Comparison of ENCODE assay signal across 15 cellular contexts in the genomic region with DNA sequence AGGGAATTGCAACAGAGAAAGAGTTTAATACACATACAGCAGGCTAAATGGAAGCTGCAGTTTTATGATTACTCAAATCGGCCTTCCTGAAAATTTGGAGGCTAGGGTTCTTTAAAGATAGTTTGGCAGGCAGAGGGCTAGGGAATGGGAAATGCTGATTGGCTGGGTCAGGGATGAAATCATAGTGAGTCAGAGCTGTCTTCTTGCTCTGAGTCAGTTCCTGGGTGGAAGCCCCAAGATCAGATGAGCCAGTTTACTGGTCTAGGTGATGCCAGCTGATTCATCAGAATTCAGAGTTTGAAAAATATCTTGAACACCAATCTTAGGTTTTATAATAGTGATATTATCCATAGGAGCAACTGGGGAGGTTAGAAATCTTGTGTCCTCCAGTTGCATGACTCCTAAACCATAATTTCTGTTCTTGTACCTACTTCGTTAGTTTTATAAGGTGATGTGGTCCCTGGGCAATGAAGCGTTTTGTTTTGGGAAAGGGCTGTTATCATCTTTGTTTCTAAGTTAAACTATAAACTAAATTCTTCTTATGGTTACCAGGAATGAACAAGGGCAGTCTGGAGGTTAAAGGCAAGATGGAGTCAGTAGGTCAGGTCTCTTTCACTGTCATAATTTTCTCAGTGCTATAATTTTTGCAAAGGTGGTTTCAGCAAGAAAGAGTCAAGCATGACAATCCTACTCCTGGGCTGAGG.
DNase-seq lines count a peak whose midpoint lies in the region; ATAC-seq and TF ChIP-seq lines count a peak whose summit lies in the region.
"Had no signal": no experiment of that assay in that cellular context is flagged by ENCODE, and none has a peak within 500 bp of the region (broad histone marks: within the 10 kb centered on the region; RNA-seq: fewer than 3 reads in every experiment).

No MANE protein-coding gene starts in this region.

- peaks cover 4% of the 10 kb centered on the region for H3K36me3 Mint-ChIP-seq in activated naive CD8-positive, alpha-beta T cell treated with anti-CD3 and anti-CD28 coated beads for 36 hours
- H3K36me3 Mint-ChIP-seq: activated naive CD8-positive, alpha-beta T cell treated with anti-CD3 and anti-CD28 coated beads, Interleukin-2, amount 10 ng/mL, durations not matched to agents 7 days and 5 days had no signal

- no peaks in the 10 kb centered on the region for H3K9me3 ChIP-seq in BE2C

- no peaks in the 10 kb centered on the region for H3K36me3 ChIP-seq in BE2C
- H3K36me3 ChIP-seq: BLaER1, stomach had no signal

- H3K27me3 Mint-ChIP-seq in activated naive CD8-positive, alpha-beta T cell treated with anti-CD3 and anti-CD28 coated beads for 36 hours = peaks cover 18% of the 10 kb centered on the region

- TF ChIP-seq CTCF in HFF-Myc (IDR thresholded peaks at IDR 0.05; ENCODE audit: low read depth, low read length, missing control alignments) (no peak), BE2C (IDR thresholded peaks at IDR 0.05; ENCODE audit: low read depth, low read length) (no peak)

- peaks cover 10% of the 10 kb centered on the region for H3K9me3 Mint-ChIP-seq in activated naive CD8-positive, alpha-beta T cell treated with anti-CD3 and anti-CD28 coated beads for 36 hours

- in situ Hi-C loops in ACHN (cut with HindIII; ENCODE audit: low pct_ligation_motif_present, low pct_unique_long_range_greater_than_20kb, low sequenced_read_pairs) = no loop called here

- no peak overlapping the region for H3K27ac Mint-ChIP-seq in activated naive CD8-positive, alpha-beta T cell treated with anti-CD3 and anti-CD28 coated beads for 36 hours
- H3K27ac Mint-ChIP-seq: activated naive CD8-positive, alpha-beta T cell treated with anti-CD3 and anti-CD28 coated beads, Interleukin-2, amount 10 ng/mL, durations not matched to agents 7 days and 5 days had no signal

- DNase-seq in ACHN = peak; percentile 36
- DNase-seq in HFF-Myc (ENCODE audit: extremely low read depth, low read depth) = peak; percentile 10
- peak; percentile 7 for DNase-seq in activated naive CD8-positive, alpha-beta T cell treated with anti-CD3 and anti-CD28 coated beads for 36 hours
- DNase-seq in glomerular visceral epithelial cell (ENCODE audit: extremely low spot score) = peak; percentile 37
- DNase-seq in left lobe of liver (ENCODE audit: low spot score) = no peak
- no peak for DNase-seq in BE2C
- no peak for DNase-seq in amniotic stem cell (lab: John Stamatoyannopoulos, UW)
- DNase-seq: activated CD4-positive, CD25-positive, alpha-beta regulatory T cell treated with anti-CD3 and anti-CD28 coated beads, Interleukin-2, amount 50 U/mL, for 72 hours; activated naive CD8-positive, alpha-beta T cell treated with anti-CD3 and anti-CD28 coated beads, Interleukin-2, amount 10 ng/mL, durations not matched to agents 7 days and 5 days; effector memory CD4-positive, alpha-beta T cell; hypothalamus; NCI-H2171; stomach had no signal

- no peak for ATAC-seq in left lobe of liver
- no peak for ATAC-seq in GM19395 (IDR thresholded peaks at IDR 0.05; ENCODE audit: unreplicated experiment)

- H3K4me3 ChIP-seq in HFF-Myc (replicated peaks; ENCODE audit: low read depth, low read length) (no peak overlapping the region), BE2C (ENCODE audit: low read depth, low read length) (no peak overlapping the region)
- H3K4me3 ChIP-seq: BLaER1, stomach had no signal

- H3K4me1 Mint-ChIP-seq in activated naive CD8-positive, alpha-beta T cell treated with anti-CD3 and anti-CD28 coated beads for 36 hours = peaks cover 6% of the 10 kb centered on the region
- H3K4me1 Mint-ChIP-seq: activated naive CD8-positive, alpha-beta T cell treated with anti-CD3 and anti-CD28 coated beads, Interleukin-2, amount 10 ng/mL, durations not matched to agents 7 days and 5 days had no signal

- H3K27me3 ChIP-seq in BE2C = peaks cover 10% of the 10 kb centered on the region; the same call in 1 of the 2 replicates
- H3K27me3 ChIP-seq: BLaER1, stomach had no signal

- no peak overlapping the region for H3K4me3 Mint-ChIP-seq in activated naive CD8-positive, alpha-beta T cell treated with anti-CD3 and anti-CD28 coated beads for 36 hours
- H3K4me3 Mint-ChIP-seq: activated naive CD8-positive, alpha-beta T cell treated with anti-CD3 and anti-CD28 coated beads, Interleukin-2, amount 10 ng/mL, durations not matched to agents 7 days and 5 days had no signal

- H3K4me1 ChIP-seq in BE2C = no peaks in the 10 kb centered on the region

Comparison
In these comparisons a context has a peak if more than half of its experiments do, and no peak if none do; other contexts are left out.
1. DNase-seq: peak in ACHN (single experiment), HFF-Myc (single experiment), activated naive CD8-positive, alpha-beta T cell treated with anti-CD3 and anti-CD28 coated beads for 36 hours (single experiment) and glomerular visceral epithelial cell (single experiment); none in left lobe of liver (single experiment), BE2C (single experiment) and amniotic stem cell (single experiment).